Comparison of ENCODE assay signal across 9 cellular contexts in genomic region chr18:48992791-48993555, GRCh38. TPM values are rescaled to one million over a fixed set of nuclear protein-coding genes. Genes with fewer than 3 reads are reported as not detected.
A peak's percentile ranks its signal among the peaks of the same experiment; 100 is the strongest.
DNase-seq lines count a peak whose midpoint lies in the region; ATAC-seq, FAIRE-seq and TF ChIP-seq lines count a peak whose summit lies in the region.
"Had no signal": no experiment of that assay in that cellular context is flagged by ENCODE, and none has a peak within 500 bp of the region (broad histone marks: within the 10 kb centered on the region; RNA-seq: fewer than 3 reads in every experiment).

No MANE protein-coding gene starts in this region.

- in situ Hi-C loops in GM13977 (cut with MboI; ENCODE audit: low pct_unique_long_range_greater_than_20kb, low sequenced_read_pairs, unreplicated experiment): no loop called here

- H4K91ac ChIP-seq in trophoblast cell (ENCODE audit: low read depth, low read length): peak overlapping the region; percentile 97

- peak overlapping the region; percentile 48 for H3K4ac ChIP-seq in trophoblast cell (ENCODE audit: low read depth, low read length)

- H3K14ac ChIP-seq in trophoblast cell (ENCODE audit: low read length): peak overlapping the region; percentile 79

- peaks cover 3% of the 10 kb centered on the region for H3K4me1 Mint-ChIP-seq in activated T-helper 17 cell treated with anti-CD3 and anti-CD28 coated beads, Interleukin-2, amount 50 U/mL, for 72 hours

- peaks cover 10% of the 10 kb centered on the region for H3K79me2 ChIP-seq in trophoblast cell (ENCODE audit: control insufficient read depth, insufficient read depth, low read length, poor library complexity)

- peak overlapping the region; percentile 40 for H2AFZ ChIP-seq in trophoblast cell (ENCODE audit: insufficient read depth, low read length, poor library complexity)

- peak overlapping the region; percentile 94 for H3K18ac ChIP-seq in trophoblast cell (ENCODE audit: low read length)

- no peaks in the 10 kb centered on the region for H3K36me3 Mint-ChIP-seq in activated T-helper 17 cell treated with anti-CD3 and anti-CD28 coated beads, Interleukin-2, amount 50 U/mL, for 72 hours (ENCODE audit: low read depth)

- ATAC-seq in HG03378 (IDR thresholded peaks at IDR 0.05; ENCODE audit: unreplicated experiment) (peak; percentile 62), HG03097 (IDR thresholded peaks at IDR 0.05; ENCODE audit: low FRiP score, unreplicated experiment) (no peak), GM21576 (IDR thresholded peaks at IDR 0.05; ENCODE audit: unreplicated experiment) (no peak)
- no peak for ATAC-seq in activated T-helper 17 cell treated with anti-CD3 and anti-CD28 coated beads, Interleukin-2, amount 50 U/mL, for 72 hours (replicated peaks)

- no peaks in the 10 kb centered on the region for H3K27me3 Mint-ChIP-seq in activated T-helper 17 cell treated with anti-CD3 and anti-CD28 coated beads, Interleukin-2, amount 50 U/mL, for 72 hours

- H2BK5ac ChIP-seq in trophoblast cell (ENCODE audit: low read depth, low read length, poor library complexity): peak overlapping the region; percentile 57

- H2AK5ac ChIP-seq in trophoblast cell (ENCODE audit: low read length): peak overlapping the region; percentile 97

- peak overlapping the region; percentile 89 for H3K27ac ChIP-seq in trophoblast cell (ENCODE audit: low read depth, low read length)
- H3K27ac ChIP-seq: cardiac muscle cell had no signal

- H4K12ac ChIP-seq in trophoblast cell (ENCODE audit: low read depth, low read length): no peak overlapping the region

- H3K9me3 Mint-ChIP-seq in activated T-helper 17 cell treated with anti-CD3 and anti-CD28 coated beads, Interleukin-2, amount 50 U/mL, for 72 hours: no peaks in the 10 kb centered on the region

- H2BK120ac ChIP-seq in trophoblast cell (ENCODE audit: insufficient read depth, low read length, poor library complexity): peak overlapping the region; percentile 81

- no peak overlapping the region for H3K4me3 Mint-ChIP-seq in activated T-helper 17 cell treated with anti-CD3 and anti-CD28 coated beads, Interleukin-2, amount 50 U/mL, for 72 hours

- DNase-seq in GM13977 (ENCODE audit: low spot score) (peak; percentile 66), trophoblast cell (peak; percentile 43 to 70), frontal cortex (ENCODE audit: low spot score in 2 of 2) (no peak), NCI-H1092 (lab: John Stamatoyannopoulos, UW) (no peak)

- no CpG with 5 or more reads among the region's 12 CpGs for WGBS in trophoblast cell (ENCODE audit: extremely low coverage, insufficient coverage, insufficient read length)

- H3K36me3 ChIP-seq in trophoblast cell (ENCODE audit: control insufficient read depth in 1 of 2, insufficient read depth in 2 of 2, low read length in 2 of 2): no peaks in the 10 kb centered on the region
- H3K36me3 ChIP-seq: cardiac muscle cell had no signal

- peak overlapping the region; percentile 75 for H4K8ac ChIP-seq in trophoblast cell (ENCODE audit: low read depth, low read length)

- peaks cover 69% of the 10 kb centered on the region for H3K79me1 ChIP-seq in trophoblast cell (ENCODE audit: low read length)

- H3K4me2 ChIP-seq in trophoblast cell (ENCODE audit: low read length): no peak overlapping the region

- FAIRE-seq in frontal cortex (lab: Jason Lieb, UNC): no peak

- peak overlapping the region; percentile 52 for H2BK12ac ChIP-seq in trophoblast cell (ENCODE audit: low read length)

- no peak overlapping the region for H3K4me3 ChIP-seq in trophoblast cell (ENCODE audit: low read depth, low read length)
- H3K4me3 ChIP-seq: cardiac muscle cell had no signal

- H3K27me3 ChIP-seq in trophoblast cell (ENCODE audit: insufficient read depth, low read length): no peaks in the 10 kb centered on the region
- H3K27me3 ChIP-seq: cardiac muscle cell had no signal

- no peak overlapping the region for H3K23ac ChIP-seq in trophoblast cell (ENCODE audit: low read length)

- TF ChIP-seq CTCF in GM13977 (IDR thresholded peaks at IDR 0.05; ENCODE audit: extremely low read depth, insufficient read depth, missing control alignments): no peak

- H3K9me3 ChIP-seq in trophoblast cell (ENCODE audit: insufficient read depth, low read depth, low read length): peaks cover 2% of the 10 kb centered on the region

- no peak overlapping the region for H3K9ac ChIP-seq in trophoblast cell (ENCODE audit: low read length)

- H3K4me1 ChIP-seq in trophoblast cell (ENCODE audit: control insufficient read depth in 1 of 2, insufficient read depth in 2 of 2, low read length in 2 of 2): peaks cover 51 to 58% of the 10 kb centered on the region in 2 experiments

- H3K27ac Mint-ChIP-seq in activated T-helper 17 cell treated with anti-CD3 and anti-CD28 coated beads, Interleukin-2, amount 50 U/mL, for 72 hours: peak overlapping the region; percentile 18

RNA-seq across cellular contexts. Expression of gene SMAD7, which starts 42.2 kb away (rescaled TPM):
- total RNA-seq in activated T-helper 17 cell treated with anti-CD3 and anti-CD28 coated beads, Interleukin-2, amount 50 U/mL, for 72 hours: 10 to 100 TPM; 23.4 to 40.7 TPM
- 108 and 116 TPM in 2 replicates for polyA plus RNA-seq in trophoblast cell (2013)
- 14.7 TPM for total RNA-seq in frontal cortex

Comparison
In these comparisons a context has a peak if more than half of its experiments do, and no peak if none do; other contexts are left out.
1. DNase-seq: peak in GM13977 (single experiment) and trophoblast cell (2 of 2); none in frontal cortex (0 of 2) and NCI-H1092 (single experiment).